In the genomic region with DNA sequence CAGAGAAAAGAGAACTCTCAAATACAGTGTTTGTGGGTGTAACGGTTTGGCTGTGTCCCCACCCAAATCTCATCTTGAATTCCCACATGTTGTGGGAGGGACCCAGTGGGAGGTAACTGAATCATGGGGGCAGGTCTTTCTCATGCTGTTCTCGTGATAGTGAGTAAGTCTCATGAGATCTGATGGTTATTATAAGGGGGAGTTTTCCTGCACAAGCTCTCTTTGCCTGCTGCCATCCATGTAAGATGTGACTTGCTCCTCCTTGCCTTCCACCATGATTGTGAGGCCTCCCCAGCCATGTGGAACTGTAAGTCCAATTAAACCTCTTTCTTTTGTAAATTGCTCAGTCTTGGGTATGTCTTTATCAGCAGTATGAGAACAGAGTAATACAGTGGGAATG, we compare ENCODE assay signal across 3 cellular contexts. TPM values are rescaled to one million over a fixed set of nuclear protein-coding genes. Genes with fewer than 3 reads are reported as not detected.
A peak's percentile ranks its signal among the peaks of the same experiment; 100 is the strongest.
DNase-seq lines count a peak whose midpoint lies in the region; ATAC-seq, FAIRE-seq and TF ChIP-seq lines count a peak whose summit lies in the region.
"Not testable (repeated sequence)": the region's sequence is repeated elsewhere in the genome, so short reads cannot be mapped to it uniquely, and the experiment has no call there.

No MANE protein-coding gene starts in this region.

- H3K4me3 Mint-ChIP-seq in endothelial cell (ENCODE audit: unreplicated experiment), result peak overlapping the region; percentile 60

- not testable (repeated sequence) for H3K27me3 Mint-ChIP-seq in endothelial cell (ENCODE audit: unreplicated experiment)

- not testable (repeated sequence) for H3K27ac ChIP-seq in K562 (ENCODE audit: extremely low read depth, low read depth, low read length); HepG2 (ENCODE audit: extremely low read length, insufficient read depth, low read length)

- TF ChIP-seq CTCF in K562 (IDR thresholded peaks at IDR 0.05 in 2 of 3, conservative IDR thresholded peaks at IDR 0.05 in 1 of 3; ENCODE audit: insufficient read depth in 2 of 3, low read depth in 1 of 3, low read length in 3 of 3); endothelial cell (IDR thresholded peaks at IDR 0.05; ENCODE audit: unreplicated experiment); HepG2 (CRISPR knock-in tag; IDR thresholded peaks at IDR 0.05): not testable (repeated sequence)

- FAIRE-seq in K562 (lab: Jason Lieb, UNC); HepG2 (lab: Jason Lieb, UNC): not testable (repeated sequence)

- not testable (repeated sequence) for H3K79me2 ChIP-seq in K562 (ENCODE audit: control insufficient read depth, insufficient read depth, low read length); HepG2 (ENCODE audit: insufficient read depth, low read length)

- not testable (repeated sequence) for H4K20me1 ChIP-seq in K562 (replicated peaks; ENCODE audit: control insufficient read depth, insufficient read depth, low read length); HepG2 (ENCODE audit: insufficient read depth, low read length)

- BruUV-seq in K562 (replicated peaks; lab: Mats Ljungman, UMichigan); HepG2 (replicated peaks; lab: Mats Ljungman, UMichigan): not testable (repeated sequence)

- H3K27me3 ChIP-seq in K562 (ENCODE audit: control insufficient read depth in 2 of 2, insufficient read depth in 2 of 2, low read length in 2 of 2); HepG2 (ENCODE audit: control insufficient read depth in 1 of 2, insufficient read depth in 2 of 2, low read length in 2 of 2): not testable (repeated sequence)

- CTCF ChIA-PET in K562 (lab: Yijun Ruan, JAX; ENCODE audit: low intra/inter-chr PET ratio); HepG2 (lab: Yijun Ruan, JAX; ENCODE audit: low intra/inter-chr PET ratio, low total read pairs): not testable (repeated sequence)

- not testable (repeated sequence) for H3K9me3 ChIP-seq in K562 (replicated peaks; ENCODE audit: control insufficient read depth, insufficient read depth, low read depth, low read length)
- H3K9me3 ChIP-seq in HepG2 (ENCODE audit: low read length), result peaks cover 20% of the 10 kb centered on the region

- not testable (repeated sequence) for H3K9me1 ChIP-seq in K562 (ENCODE audit: control insufficient read depth, insufficient read depth, low read length)

- H3K4me2 ChIP-seq in K562 (ENCODE audit: insufficient read depth, low read length); HepG2 (ENCODE audit: low read depth, low read length): not testable (repeated sequence)

- H3K9me3 Mint-ChIP-seq in endothelial cell (ENCODE audit: unreplicated experiment), result not testable (repeated sequence)

- not testable (repeated sequence) for H3K4me1 ChIP-seq in K562 (replicated peaks in 1 of 2; ENCODE audit: control insufficient read depth in 2 of 2, insufficient read depth in 2 of 2, low read length in 2 of 2)
- peaks cover 17% of the 10 kb centered on the region; the same call in 1 of the 2 replicates for H3K4me1 ChIP-seq in HepG2 (ENCODE audit: insufficient read depth, low read length)

- WGBS in K562 (ENCODE audit: insufficient coverage, low coverage, missing lambda C conversion rate), result 30% methylated on average over 2 of the region's 2 CpGs
- 86% methylated on average over 2 of the region's 2 CpGs for WGBS in HepG2 (ENCODE audit: low lambda C conversion rate)

- not testable (repeated sequence) for TF ChIP-seq RAD21 in K562 (CRISPR knock-in tag; conservative IDR thresholded peaks at IDR 0.05 in 1 of 2, IDR thresholded peaks at IDR 0.05 in 1 of 2); HepG2 (CRISPR knock-in tag; IDR thresholded peaks at IDR 0.05)

- H3K4me3 ChIP-seq in K562; HepG2 (replicated peaks in 1 of 3; ENCODE audit: insufficient read depth in 1 of 3, low read depth in 2 of 3, low read length in 3 of 3): not testable (repeated sequence)

- H3K4me1 Mint-ChIP-seq in endothelial cell (ENCODE audit: unreplicated experiment), result not testable (repeated sequence)

- not testable (repeated sequence) for H2AFZ ChIP-seq in K562 (ENCODE audit: low read depth, low read length); HepG2 (ENCODE audit: low read length)

- peaks cover 14% of the 10 kb centered on the region for H3K36me3 Mint-ChIP-seq in endothelial cell (ENCODE audit: low read depth, unreplicated experiment)

- POLR2A ChIA-PET in K562 (lab: Yijun Ruan, JAX); HepG2 (lab: Yijun Ruan, JAX): not testable (repeated sequence)

- in situ Hi-C loops in K562 (cut with MboI); HepG2 (cut with HindIII; ENCODE audit: extremely low pct_ligation_motif_present, low pct_unique_long_range_greater_than_20kb): not testable (repeated sequence)

- not testable (repeated sequence) for DNase-seq in K562 (ENCODE audit: extremely low read depth in 1 of 4, low spot score in 3 of 4); endothelial cell (ENCODE audit: low spot score); HepG2 (ENCODE audit: low spot score)

- H3K9ac ChIP-seq in K562 (ENCODE audit: insufficient read depth in 1 of 2, low read depth in 2 of 2, low read length in 2 of 2); HepG2 (ENCODE audit: insufficient read depth, low read depth, low read length): not testable (repeated sequence)

- not testable (repeated sequence) for TF ChIP-seq POLR2A in K562 (conservative IDR thresholded peaks at IDR 0.05); HepG2 (IDR thresholded peaks at IDR 0.05; ENCODE audit: insufficient read depth in 1 of 2, low read depth in 2 of 2, low read length in 2 of 2)

- not testable (repeated sequence) for ATAC-seq in K562, HepG2

- TF ChIP-seq EP300 in K562 (IDR thresholded peaks at IDR 0.05; ENCODE audit: low read length); HepG2 (IDR thresholded peaks at IDR 0.05; ENCODE audit: low read depth in 2 of 2, low read length in 2 of 2); HepG2 (CRISPR knock-in tag; IDR thresholded peaks at IDR 0.05; ENCODE audit: borderline replicate concordance): not testable (repeated sequence)

- intact Hi-C loops in K562 (cut with micrococcal nuclease); HepG2 (cut with micrococcal nuclease; ENCODE audit: unreplicated experiment): not testable (repeated sequence)

- not testable (repeated sequence) for H3K27ac Mint-ChIP-seq in endothelial cell (ENCODE audit: unreplicated experiment)

- H3K36me3 ChIP-seq in K562 (ENCODE audit: control insufficient read depth, insufficient read depth, low read length); HepG2 (replicated peaks in 1 of 2; ENCODE audit: control insufficient read depth in 1 of 2, insufficient read depth in 2 of 2, low read length in 2 of 2): not testable (repeated sequence)

RNA-seq across cellular contexts. Expression of a gene that starts 24.9 kb away (rescaled TPM):
- 42.0 and 69.0 TPM in 2 replicates for total RNA-seq in K562 (2011; cell fraction: chromatin; rRNA removed; ENCODE audit: low replicate concordance)
- 42.7 and 48.0 TPM in 2 replicates for total RNA-seq in K562 (2011; cell fraction: nucleolus; rRNA removed)
- total RNA-seq in K562 (2011; cell fraction: nucleoplasm; rRNA removed), result 37.2 and 43.0 TPM in 2 replicates
- 28.3 and 31.8 TPM in 2 replicates for total RNA-seq in K562 (2014; rRNA removed)
- total RNA-seq in K562 (2014; rRNA removed; fragmentation: Illumina TruSeq; extraction: Trizol), result 9.2 and 10.3 TPM in 2 replicates
- 17.8 TPM in 2 replicates for total RNA-seq in K562 (2015; rRNA removed; fragmentation: Illumina TruSeq; extraction: Trizol)
- total RNA-seq in K562 (2021), result 34.4 and 36.5 TPM in 2 replicates
- 11.0 and 11.7 TPM in 2 replicates for polyA plus RNA-seq in K562 (2011; rRNA removed)
- polyA plus RNA-seq in K562 (2011; cell fraction: cytosol; rRNA removed), result 10.8 and 12.5 TPM in 2 replicates
- polyA plus RNA-seq in K562 (2011; cell fraction: nucleus; rRNA removed), result 26.0 and 32.8 TPM in 2 replicates
- polyA plus RNA-seq in K562 (2012), result 20.1 and 25.3 TPM in 2 replicates
- polyA plus RNA-seq in K562 (2014; fragmentation: Illumina TruSeq; extraction: Trizol), result 13.8 and 15.1 TPM in 2 replicates
- 1 to 10 TPM; 1.6 to 2.7 TPM for polyA plus RNA-seq in K562 (2014; fragmentation: Nextera tagmentation; extraction: Ambion mirVana)
- polyA plus RNA-seq in K562 (2014; rRNA removed), result 16.5 and 20.5 TPM in 2 replicates
- polyA minus RNA-seq in K562 (2011; rRNA and poly(A)+ RNA removed), result 7.5 and 9.7 TPM in 2 replicates
- 9.0 and 13.4 TPM in 2 replicates for polyA minus RNA-seq in K562 (2011; cell fraction: cytosol; rRNA and poly(A)+ RNA removed)
- polyA minus RNA-seq in K562 (2011; cell fraction: nucleus; rRNA and poly(A)+ RNA removed), result 18.8 and 19.3 TPM in 2 replicates
- total RNA-seq in endothelial cell (ENCODE audit: unreplicated experiment), result 29.9 TPM
- total RNA-seq in HepG2 (2016; rRNA removed; fragmentation: Illumina TruSeq; extraction: Trizol), result 10.8 and 16.1 TPM in 2 replicates
- total RNA-seq in HepG2 (2016; cell fraction: cytosol; rRNA removed; fragmentation: Illumina TruSeq; extraction: Trizol; ENCODE audit: low read depth), result 5.1 and 5.9 TPM in 2 replicates
- 8.8 and 15.2 TPM in 2 replicates for total RNA-seq in HepG2 (2016; cell fraction: insoluble cytoplasmic fraction; rRNA removed; fragmentation: Illumina TruSeq; extraction: Trizol)
- 6.3 and 6.5 TPM in 2 replicates for total RNA-seq in HepG2 (2016; cell fraction: membrane; rRNA removed; fragmentation: Illumina TruSeq; extraction: Trizol)
- total RNA-seq in HepG2 (2016; cell fraction: nucleus; rRNA removed; fragmentation: Illumina TruSeq; extraction: Trizol), result 17.7 and 18.9 TPM in 2 replicates
- 5.0 and 7.3 TPM in 2 replicates for polyA plus RNA-seq in HepG2 (2011; rRNA removed)
- polyA plus RNA-seq in HepG2 (2011; cell fraction: cytosol; rRNA removed), result 3.8 and 4.0 TPM in 2 replicates
- polyA plus RNA-seq in HepG2 (2011; cell fraction: nucleus; rRNA removed), result 19.5 and 23.8 TPM in 2 replicates
- 7.2 and 7.6 TPM in 2 replicates for polyA plus RNA-seq in HepG2 (2012)
- polyA plus RNA-seq in HepG2 (2016; cell fraction: cytosol; fragmentation: Illumina TruSeq; extraction: Trizol; ENCODE audit: low read depth), result 1.5 and 1.7 TPM in 2 replicates
- polyA plus RNA-seq in HepG2 (2016; cell fraction: insoluble cytoplasmic fraction; fragmentation: Illumina TruSeq; extraction: Trizol; ENCODE audit: low read depth), result 7.6 and 9.1 TPM in 2 replicates
- polyA plus RNA-seq in HepG2 (2016; cell fraction: membrane; fragmentation: Illumina TruSeq; extraction: Trizol; ENCODE audit: low read depth), result 2.6 and 3.4 TPM in 2 replicates
- polyA plus RNA-seq in HepG2 (2016; cell fraction: nucleus; fragmentation: Illumina TruSeq; extraction: Trizol; ENCODE audit: insufficient read depth, low read depth), result 33.4 and 36.1 TPM in 2 replicates
- 9.8 and 12.9 TPM in 2 replicates for polyA minus RNA-seq in HepG2 (2011; rRNA and poly(A)+ RNA removed; ENCODE audit: low replicate concordance)
- polyA minus RNA-seq in HepG2 (2011; cell fraction: cytosol; rRNA and poly(A)+ RNA removed), result 4.0 and 5.0 TPM in 2 replicates
- 16.9 and 18.9 TPM in 2 replicates for polyA minus RNA-seq in HepG2 (2011; cell fraction: nucleus; rRNA and poly(A)+ RNA removed)
